Comparison of ENCODE assay signal across 33 cellular contexts in genomic region chr4:2438822-2439718, GRCh38. TPM values are rescaled to one million over a fixed set of nuclear protein-coding genes. Genes with fewer than 3 reads are reported as not detected.
"Had no signal": no experiment of that assay in that cellular context is flagged by ENCODE, and none has a peak within 500 bp of the region (broad histone marks: within the 10 kb centered on the region; RNA-seq: fewer than 3 reads in every experiment).

No MANE protein-coding gene starts in this region.

- H3K4me3 ChIP-seq: body of pancreas, cardiac muscle cell, coronary artery, dorsolateral prefrontal cortex, heart left ventricle, lower lobe of right lung, mucosa of descending colon, ovary, stomach, thyroid gland, upper lobe of left lung had no signal

- H3K36me3 ChIP-seq: cardiac muscle cell, heart left ventricle, lower lobe of right lung, neutrophil, ovary, stomach, thyroid gland, upper lobe of left lung had no signal

- H3K27me3 ChIP-seq: body of pancreas, cardiac muscle cell, dorsolateral prefrontal cortex, heart left ventricle, neutrophil, ovary, thyroid gland, upper lobe of left lung had no signal

- DNase-seq: activated CD4-positive, alpha-beta memory T cell treated with anti-CD3 and anti-CD28 coated beads, Interleukin-2, amount 10 ng/mL, durations not matched to agents 7 days and 5 days; activated CD4-positive, alpha-beta T cell treated with anti-CD3 and anti-CD28 coated beads for 1 hour; activated CD4-positive, alpha-beta T cell treated with anti-CD3 and anti-CD28 coated beads, Interleukin-2, amount 10 ng/mL, durations not matched to agents 7 days and 5 days; activated T-cell treated with anti-CD3 and anti-CD28 coated beads, Interleukin-2, amount 50 U/mL, for 4 hours; effector memory CD4-positive, alpha-beta T cell; erythroblast; foreskin fibroblast; heart left ventricle; kidney glomerular epithelial cell; lower lobe of right lung; mesendoderm; ovary; retina; stimulated activated CD4-positive, alpha-beta T cell treated with anti-CD3 and anti-CD28 coated beads, Interleukin-15, amount 100 ng/mL, for 24 hours; stimulated activated CD4-positive, alpha-beta T cell treated with anti-CD3 and anti-CD28 coated beads, Interleukin-2, amount 100 ng/mL, for 24 hours; stimulated activated naive B cell treated with anti-CD40 and anti-IgM and Interleukin-4, amounts not matched to agents 10 μg/mL and 1 μg/mL and 100 μg/mL, for 72 hours; stomach; T-helper 17 cell; thyroid gland; upper lobe of left lung had no signal

- H3K9me3 ChIP-seq: body of pancreas, heart left ventricle, lower lobe of right lung, mucosa of descending colon, neutrophil, ovary, stomach, thyroid gland, upper lobe of left lung had no signal

- ATAC-seq: activated T-cell treated with anti-CD3 and anti-CD28 coated beads, Interleukin-2, amount 50 U/mL, for 4 hours; activated T-helper 17 cell treated with anti-CD3 and anti-CD28 coated beads, Interleukin-2, amount 50 U/mL, for 72 hours; body of pancreas; heart left ventricle; left lobe of liver; lower lobe of right lung; mucosa of descending colon; natural killer cell treated with Interleukin-12 subunit alpha and Interleukin-12 subunit beta and Interleukin-15 and Interleukin-18, amount 100 ng/mL, for 72 hours; stimulated activated naive B cell treated with anti-CD40 and anti-IgM and Interleukin-4, amounts not matched to agents 10 μg/mL and 1 μg/mL and 100 μg/mL, for 72 hours; T-helper 17 cell; WTC11 had no signal

- H3K4me1 ChIP-seq: lower lobe of right lung, thyroid gland, upper lobe of left lung had no signal

- H3K27ac ChIP-seq: body of pancreas, cardiac muscle cell, coronary artery, heart left ventricle, lower lobe of right lung, neutrophil, ovary, stomach, thyroid gland, upper lobe of left lung had no signal

RNA-seq across cellular contexts. Expression of gene CFAP99, which starts 20.3 kb away (rescaled TPM):
- total RNA-seq: activated CD4-positive, alpha-beta T cell treated with anti-CD3 and anti-CD28 coated beads, Interleukin-2, amount 10 ng/mL, durations not matched to agents 7 days and 5 days; activated T-cell treated with anti-CD3 and anti-CD28 coated beads, Interleukin-2, amount 50 U/mL, for 4 hours; body of pancreas; cardiac muscle cell; heart left ventricle; myocyte; natural killer cell treated with Interleukin-12 subunit alpha and Interleukin-12 subunit beta and Interleukin-15 and Interleukin-18, amount 100 ng/mL, for 72 hours; progenitor cell of endocrine pancreas; WTC11 had no signal
- polyA plus RNA-seq: fibroblast of lung, heart left ventricle had no signal
